Comparison of ENCODE assay signal across 8 cellular contexts in the genomic region with DNA sequence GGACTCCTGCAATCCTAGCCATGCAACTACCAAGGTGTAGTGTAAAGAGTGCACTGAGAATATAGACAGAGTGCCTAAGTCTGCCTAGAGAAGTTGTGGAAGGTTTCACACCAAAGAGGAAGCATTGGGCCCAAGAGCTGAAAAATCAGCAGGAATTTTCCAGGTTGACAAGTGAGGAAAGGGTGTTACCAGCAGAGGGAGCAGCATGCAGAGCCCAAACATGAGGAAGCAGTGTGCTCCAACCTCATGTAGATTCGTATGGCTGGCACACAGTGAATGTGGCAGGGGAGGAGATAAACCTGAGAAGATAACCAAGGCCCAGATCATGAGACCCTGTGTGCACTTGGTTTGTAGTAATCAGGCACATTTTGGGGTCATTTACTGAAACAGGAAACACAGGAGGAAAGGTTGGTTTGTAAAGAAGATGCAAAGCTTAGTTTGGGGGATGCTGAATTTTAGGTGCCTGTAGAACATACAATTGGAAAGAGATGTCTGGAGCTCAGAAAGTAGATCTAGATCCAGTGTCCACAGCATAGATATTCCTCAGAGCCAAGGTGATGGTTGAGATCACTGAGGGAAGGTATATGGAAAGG. TPM values are rescaled to one million over a fixed set of nuclear protein-coding genes. Genes with fewer than 3 reads are reported as not detected.
DNase-seq lines count a peak whose midpoint lies in the region; ATAC-seq and TF ChIP-seq lines count a peak whose summit lies in the region.

No MANE protein-coding gene starts in this region.

- ATAC-seq in upper lobe of right lung (peak; percentile 82), HG02588 (IDR thresholded peaks at IDR 0.05; ENCODE audit: unreplicated experiment) (no peak)

- H3K36me3 ChIP-seq in WERI-Rb-1 (no peaks in the 10 kb centered on the region), endodermal cell (ENCODE audit: control insufficient read depth, insufficient read depth, low read length) (no peaks in the 10 kb centered on the region), upper lobe of right lung (no peaks in the 10 kb centered on the region)

- no peaks in the 10 kb centered on the region for H3K9me3 ChIP-seq in WERI-Rb-1 (ENCODE audit: severe bottlenecking)
- H3K9me3 ChIP-seq in endodermal cell (ENCODE audit: control insufficient read depth, low read length), result no peaks in the 10 kb centered on the region
- H3K9me3 ChIP-seq in upper lobe of right lung, result no peaks in the 10 kb centered on the region

- H3K27ac ChIP-seq in WERI-Rb-1 (no peak overlapping the region), endodermal cell (ENCODE audit: low read depth, low read length) (no peak overlapping the region), upper lobe of right lung (no peak overlapping the region)

- 40 to 51% methylated on average over 1 of the region's 1 CpG for WGBS in endodermal cell (ENCODE audit: insufficient coverage in 1 of 2, insufficient read length in 1 of 2), 2 experiments

- H3K4me3 Mint-ChIP-seq in endodermal cell, result no peak overlapping the region

- peak; percentile 90 for TF ChIP-seq CTCF in WERI-Rb-1 (IDR thresholded peaks at IDR 0.05; ENCODE audit: low read depth, low read length)
- peak; percentile 87 for TF ChIP-seq CTCF in endodermal cell (conservative IDR thresholded peaks at IDR 0.05)
- peak; percentile 67 for TF ChIP-seq CTCF in upper lobe of right lung (IDR thresholded peaks at IDR 0.05)

- H3K9me3 Mint-ChIP-seq in endodermal cell, result no peaks in the 10 kb centered on the region

- H3K4me1 ChIP-seq in endodermal cell (ENCODE audit: control insufficient read depth, insufficient read depth, low read length) (peaks cover 21% of the 10 kb centered on the region), upper lobe of right lung (no peaks in the 10 kb centered on the region)

- no peaks in the 10 kb centered on the region for H3K36me3 Mint-ChIP-seq in endodermal cell (ENCODE audit: low read depth)

- H3K27me3 ChIP-seq in WERI-Rb-1 (ENCODE audit: insufficient read depth, low read depth, severe bottlenecking) (no peaks in the 10 kb centered on the region), endodermal cell (ENCODE audit: control insufficient read depth, insufficient read depth, low read length, poor library complexity, severe bottlenecking) (no peaks in the 10 kb centered on the region), upper lobe of right lung (no peaks in the 10 kb centered on the region)

- DNase-seq in stimulated activated naive CD4-positive, alpha-beta T cell (lab: John Stamatoyannopoulos, UW), result peak in 5 of 6 experiments; percentile 5 to 31 (median 20)
- DNase-seq in stimulated activated naive CD4-positive, alpha-beta T cell treated with Interleukin-2 at 50 U/mL for 16 hours (lab: John Stamatoyannopoulos, UW), result no peak
- DNase-seq in NCI-H1694 (lab: John Stamatoyannopoulos, UW) (peak; percentile 10), WERI-Rb-1 (peak; percentile 63), endodermal cell (peak; percentile 86), mesenteric fat pad (ENCODE audit: low spot score) (peak; percentile 9), upper lobe of right lung (no peak)

- no peak overlapping the region for H3K4me3 ChIP-seq in WERI-Rb-1 (ENCODE audit: low read depth, low read length)
- H3K4me3 ChIP-seq in endodermal cell (ENCODE audit: low read length), result no peak overlapping the region
- no peak overlapping the region for H3K4me3 ChIP-seq in upper lobe of right lung

- no peak overlapping the region for H3K9ac ChIP-seq in endodermal cell (ENCODE audit: extremely low read depth, low read length, poor library complexity, severe bottlenecking)

- intact Hi-C loops in upper lobe of right lung (cut with DNase I), result no loop called here

- no peaks in the 10 kb centered on the region for H3K27me3 Mint-ChIP-seq in endodermal cell (ENCODE audit: insufficient read depth)

- H3K4me1 Mint-ChIP-seq in endodermal cell, result peaks cover 3% of the 10 kb centered on the region

- H3K27ac Mint-ChIP-seq in endodermal cell, result no peak overlapping the region

RNA-seq across cellular contexts. Expression of gene HPX, which starts 1.7 kb away (rescaled TPM):
- total RNA-seq in endodermal cell (1 to 10 TPM; 3.9 to 6.0 TPM), mesenteric fat pad (1.1 TPM), upper lobe of right lung (1.4 TPM)
- 2.6 TPM for polyA plus RNA-seq in endodermal cell (2013, experiment 1 of 2)
- polyA plus RNA-seq in endodermal cell (2013, experiment 2 of 2), result 2.3 TPM

RNA-seq across cellular contexts. Expression of gene APBB1, which starts 20.2 kb away (rescaled TPM):
- total RNA-seq in endodermal cell (10 to 100 TPM; 51.5 to 51.6 TPM), mesenteric fat pad (31.3 TPM), upper lobe of right lung (40.9 TPM)
- 58.5 TPM for polyA plus RNA-seq in endodermal cell (2013, experiment 1 of 2)
- polyA plus RNA-seq in endodermal cell (2013, experiment 2 of 2), result 58.3 TPM

RNA-seq across cellular contexts. Expression of gene TRIM3, which starts 34.7 kb away (rescaled TPM):
- total RNA-seq in endodermal cell, result 10 to 100 TPM; 13.0 to 18.0 TPM
- 19.9 TPM for polyA plus RNA-seq in endodermal cell (2013, experiment 1 of 2)
- 17.8 TPM for polyA plus RNA-seq in endodermal cell (2013, experiment 2 of 2)
- 20.5 TPM for total RNA-seq in mesenteric fat pad
- 22.0 TPM for total RNA-seq in upper lobe of right lung

RNA-seq across cellular contexts. Expression of gene ARFIP2, which starts 42.1 kb away (rescaled TPM):
- total RNA-seq in endodermal cell (10 to 100 TPM; 56.5 to 56.8 TPM), mesenteric fat pad (41.5 TPM), upper lobe of right lung (36.4 TPM)
- 37.3 TPM for polyA plus RNA-seq in endodermal cell (2013, experiment 1 of 2)
- 32.9 TPM for polyA plus RNA-seq in endodermal cell (2013, experiment 2 of 2)

RNA-seq across cellular contexts. Expression of gene TIMM10B, which starts 42.2 kb away (rescaled TPM):
- 10 to 100 TPM; 29.6 to 30.5 TPM for total RNA-seq in endodermal cell
- 32.9 TPM for polyA plus RNA-seq in endodermal cell (2013, experiment 1 of 2)
- 27.5 TPM for polyA plus RNA-seq in endodermal cell (2013, experiment 2 of 2)
- 35.9 TPM for total RNA-seq in mesenteric fat pad
- 45.0 TPM for total RNA-seq in upper lobe of right lung

Comparison
In these comparisons a context has a peak if more than half of its experiments do, and no peak if none do; other contexts are left out.
1. DNase-seq: peak in stimulated activated naive CD4-positive, alpha-beta T cell (5 of 6), NCI-H1694 (single experiment), WERI-Rb-1 (single experiment), endodermal cell (single experiment) and mesenteric fat pad (single experiment); none in stimulated activated naive CD4-positive, alpha-beta T cell treated with Interleukin-2 at 50 U/mL for 16 hours (single experiment) and upper lobe of right lung (single experiment).
2. Peak in every context shown above with its lines, with median percentiles within 50 percentile points of each other: CTCF ChIP-seq.